Comparison of ENCODE assay signal across 8 cellular contexts in genomic region chr14:49972199-49972671, GRCh38.
DNase-seq lines count a peak whose midpoint lies in the region; ATAC-seq and TF ChIP-seq lines count a peak whose summit lies in the region.

No MANE protein-coding gene starts in this region.

- CTCF ChIA-PET in AG04450 (lab: Charles Lee) = interaction anchor here (0.6 to 1.5 kb wide), 6 partner anchors 11 to 136 kb away, joined by 3 to 7 read pairs (median 3); no protein-coding TSS in a partner anchor

- no peaks in the 10 kb centered on the region for H3K9me3 ChIP-seq in AG04450 (ENCODE audit: control insufficient read depth, insufficient read depth, low read length)
- H3K9me3 ChIP-seq in Peyer's patch = no peaks in the 10 kb centered on the region
- no peaks in the 10 kb centered on the region for H3K9me3 ChIP-seq in esophagus (ENCODE audit: control insufficient read depth in 2 of 2, insufficient read depth in 1 of 2, low read depth in 1 of 2, low read length in 1 of 2)
- no peaks in the 10 kb centered on the region for H3K9me3 ChIP-seq in prostate gland

- no peaks in the 10 kb centered on the region for H3K36me3 ChIP-seq in Peyer's patch
- H3K36me3 ChIP-seq in esophagus (ENCODE audit: control insufficient read depth in 2 of 2, insufficient read depth in 2 of 2, low read length in 1 of 2) = no peaks in the 10 kb centered on the region
- H3K36me3 ChIP-seq in prostate gland = no peaks in the 10 kb centered on the region

- H3K27ac ChIP-seq in AG04450 (ENCODE audit: low read depth, low read length) = peak overlapping the region; percentile 88
- peak overlapping the region; percentile 75 to 87 (median 80) for H3K27ac ChIP-seq in Peyer's patch
- peak overlapping the region; percentile 97 to 100 for H3K27ac ChIP-seq in esophagus (ENCODE audit: low read depth in 2 of 2, low read length in 1 of 2)
- peak overlapping the region; percentile 64 to 75 for H3K27ac ChIP-seq in prostate gland

- peaks cover 12 to 59% (median 31%) of the 10 kb centered on the region in 4 donors for H3K4me1 ChIP-seq in Peyer's patch
- peaks cover 3 to 4% of the 10 kb centered on the region in 2 donors for H3K4me1 ChIP-seq in esophagus (ENCODE audit: control insufficient read depth in 2 of 2, insufficient read depth in 2 of 2, low read length in 1 of 2)
- H3K4me1 ChIP-seq in prostate gland (replicated peaks) = peaks cover 9% of the 10 kb centered on the region

- no peak for DNase-seq in AG04450 (ENCODE audit: low read depth, low spot score)
- peak; percentile 36 for DNase-seq in H4 (ENCODE audit: low spot score)
- no peak for DNase-seq in Peyer's patch
- DNase-seq in prostate gland (ENCODE audit: low spot score) = peak; percentile 41
- DNase-seq in SIG-M5 treated with dmso at 0.1 percent for 504 hours (lab: John Stamatoyannopoulos, UW; ENCODE audit: unreplicated experiment) = no peak
- DNase-seq in mesenteric fat pad (ENCODE audit: low spot score) = no peak

- H3K27me3 ChIP-seq in AG04450 (ENCODE audit: control insufficient read depth, insufficient read depth, low read length) (no peaks in the 10 kb centered on the region), Peyer's patch (no peaks in the 10 kb centered on the region), esophagus (ENCODE audit: control insufficient read depth in 1 of 2, insufficient read depth in 2 of 2, low read length in 2 of 2) (no peaks in the 10 kb centered on the region), prostate gland (replicated peaks; ENCODE audit: insufficient read depth) (no peaks in the 10 kb centered on the region)

- TF ChIP-seq POLR2A in Peyer's patch (IDR thresholded peaks at IDR 0.05) (no peak), prostate gland (IDR thresholded peaks at IDR 0.05) (no peak)

- H3K4me3 ChIP-seq in AG04450 (ENCODE audit: low read depth, low read length) = peak overlapping the region; percentile 50
- no peak overlapping the region for H3K4me3 ChIP-seq in Peyer's patch
- H3K4me3 ChIP-seq in esophagus (ENCODE audit: low read depth in 1 of 2, low read length in 2 of 2) = peak overlapping the region in 1 of 2 donors; percentile 15
- no peak overlapping the region for H3K4me3 ChIP-seq in prostate gland

- no peak for ATAC-seq in GM21447 (IDR thresholded peaks at IDR 0.05; ENCODE audit: unreplicated experiment)

- 4 to 7% methylated on average over 5 of the region's 5 CpGs for WGBS in esophagus, 2 donors
- WGBS in prostate gland = 4% methylated on average over 5 of the region's 5 CpGs

- intact Hi-C loops in prostate gland (cut with DNase I) = no loop called here

- TF ChIP-seq CTCF in AG04450 (IDR thresholded peaks at IDR 0.05; ENCODE audit: low read depth, low read length) (no peak), Peyer's patch (IDR thresholded peaks at IDR 0.05) (no peak), prostate gland (IDR thresholded peaks at IDR 0.05) (no peak)

- POLR2A ChIA-PET in AG04450 (lab: Yijun Ruan, JAX) = interaction anchor here (0.7 to 2.1 kb wide), 8 partner anchors 14 to 110 kb away, joined by 3 to 20 read pairs (median 3); partner anchors contain the start of gene ARF6

Comparison
In these comparisons a context has a peak if more than half of its experiments do, and no peak if none do; other contexts are left out.
1. DNase-seq: peak in H4 (single experiment) and prostate gland (single experiment); none in AG04450 (single experiment), Peyer's patch (0 of 3), SIG-M5 treated with dmso at 0.1 percent for 504 hours (single experiment) and mesenteric fat pad (single experiment).
2. Peak in every context shown above with its lines, with median percentiles within 50 percentile points of each other: H3K27ac ChIP-seq.